In genomic region chr6:134173936-134174789, GRCh38 we compare ENCODE assay signal across 2 cellular contexts.
A peak's percentile ranks its signal among the peaks of the same experiment; 100 is the strongest.
TF ChIP-seq lines count a peak whose summit lies in the region.

No MANE protein-coding gene starts in this region.

TF ChIP-seq in HEK293, 187 proteins besides CTCF, POLR2A, EP300 and RAD21 (continued from another document):
- TF ChIP-seq ZNF639 (tag by site-specific recombination; IDR thresholded peaks at IDR 0.05) (peak; percentile 43; the same call in 1 of the 2 replicates), ZNF404 (tag by site-specific recombination; IDR thresholded peaks at IDR 0.05) (0 out of 2 replicates have a peak, but pooled peaks have one; percentile 7), ZNF704 (tag by site-specific recombination; IDR thresholded peaks at IDR 0.05) (no peak), PRDM1 (tag by site-specific recombination; IDR thresholded peaks at IDR 0.05) (peak; percentile 39; the same call in 1 of the 2 replicates), ZNF184 (tag by site-specific recombination; IDR thresholded peaks at IDR 0.05) (no peak), MZF1 (tag by site-specific recombination; IDR thresholded peaks at IDR 0.05; ENCODE audit: borderline replicate concordance) (peak; percentile 16; the same call in 1 of the 2 replicates), ZNF600 (tag by site-specific recombination; IDR thresholded peaks at IDR 0.05) (peak; percentile 50; the same call in 1 of the 2 replicates), ZNF335 (tag by site-specific recombination; conservative IDR thresholded peaks at IDR 0.05) (peak; percentile 68), ZNF629 (tag by site-specific recombination; IDR thresholded peaks at IDR 0.05) (no peak), ZNF2 (tag by site-specific recombination; IDR thresholded peaks at IDR 0.05) (0 out of 2 replicates have a peak, but pooled peaks have one; percentile 59), ZNF157 (tag by site-specific recombination; IDR thresholded peaks at IDR 0.05) (no peak), ZNF391 (tag by site-specific recombination; IDR thresholded peaks at IDR 0.05; ENCODE audit: borderline replicate concordance, low read depth) (0 out of 2 replicates have a peak, but pooled peaks have one; percentile 45), HOXC10 (CRISPR knock-in tag; IDR thresholded peaks at IDR 0.05) (no peak), ZNF24 (tag by site-specific recombination; IDR thresholded peaks at IDR 0.05) (0 out of 2 replicates have a peak, but pooled peaks have one; percentile 13), ZSCAN30 (tag by site-specific recombination; IDR thresholded peaks at IDR 0.05) (peak; percentile 64), ZNF366 (tag by site-specific recombination; conservative IDR thresholded peaks at IDR 0.05) (0 out of 2 replicates have a peak, but pooled peaks have one; percentile 25), ZNF658 (tag by site-specific recombination; IDR thresholded peaks at IDR 0.05) (no peak), ZNF654 (tag by site-specific recombination; IDR thresholded peaks at IDR 0.05; ENCODE audit: low read depth) (peak; percentile 93), ZNF777 (tag by site-specific recombination; IDR thresholded peaks at IDR 0.05; ENCODE audit: borderline replicate concordance) (0 out of 2 replicates have a peak, but pooled peaks have one; percentile 24)
- TF ChIP-seq, protein P1, sequence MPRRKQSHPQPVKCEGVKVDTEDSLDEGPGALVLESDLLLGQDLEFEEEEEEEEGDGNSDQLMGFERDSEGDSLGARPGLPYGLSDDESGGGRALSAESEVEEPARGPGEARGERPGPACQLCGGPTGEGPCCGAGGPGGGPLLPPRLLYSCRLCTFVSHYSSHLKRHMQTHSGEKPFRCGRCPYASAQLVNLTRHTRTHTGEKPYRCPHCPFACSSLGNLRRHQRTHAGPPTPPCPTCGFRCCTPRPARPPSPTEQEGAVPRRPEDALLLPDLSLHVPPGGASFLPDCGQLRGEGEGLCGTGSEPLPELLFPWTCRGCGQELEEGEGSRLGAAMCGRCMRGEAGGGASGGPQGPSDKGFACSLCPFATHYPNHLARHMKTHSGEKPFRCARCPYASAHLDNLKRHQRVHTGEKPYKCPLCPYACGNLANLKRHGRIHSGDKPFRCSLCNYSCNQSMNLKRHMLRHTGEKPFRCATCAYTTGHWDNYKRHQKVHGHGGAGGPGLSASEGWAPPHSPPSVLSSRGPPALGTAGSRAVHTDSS (tag by site-specific recombination; IDR thresholded peaks at IDR 0.05), result peak; percentile 60
- TF ChIP-seq, protein P2, sequence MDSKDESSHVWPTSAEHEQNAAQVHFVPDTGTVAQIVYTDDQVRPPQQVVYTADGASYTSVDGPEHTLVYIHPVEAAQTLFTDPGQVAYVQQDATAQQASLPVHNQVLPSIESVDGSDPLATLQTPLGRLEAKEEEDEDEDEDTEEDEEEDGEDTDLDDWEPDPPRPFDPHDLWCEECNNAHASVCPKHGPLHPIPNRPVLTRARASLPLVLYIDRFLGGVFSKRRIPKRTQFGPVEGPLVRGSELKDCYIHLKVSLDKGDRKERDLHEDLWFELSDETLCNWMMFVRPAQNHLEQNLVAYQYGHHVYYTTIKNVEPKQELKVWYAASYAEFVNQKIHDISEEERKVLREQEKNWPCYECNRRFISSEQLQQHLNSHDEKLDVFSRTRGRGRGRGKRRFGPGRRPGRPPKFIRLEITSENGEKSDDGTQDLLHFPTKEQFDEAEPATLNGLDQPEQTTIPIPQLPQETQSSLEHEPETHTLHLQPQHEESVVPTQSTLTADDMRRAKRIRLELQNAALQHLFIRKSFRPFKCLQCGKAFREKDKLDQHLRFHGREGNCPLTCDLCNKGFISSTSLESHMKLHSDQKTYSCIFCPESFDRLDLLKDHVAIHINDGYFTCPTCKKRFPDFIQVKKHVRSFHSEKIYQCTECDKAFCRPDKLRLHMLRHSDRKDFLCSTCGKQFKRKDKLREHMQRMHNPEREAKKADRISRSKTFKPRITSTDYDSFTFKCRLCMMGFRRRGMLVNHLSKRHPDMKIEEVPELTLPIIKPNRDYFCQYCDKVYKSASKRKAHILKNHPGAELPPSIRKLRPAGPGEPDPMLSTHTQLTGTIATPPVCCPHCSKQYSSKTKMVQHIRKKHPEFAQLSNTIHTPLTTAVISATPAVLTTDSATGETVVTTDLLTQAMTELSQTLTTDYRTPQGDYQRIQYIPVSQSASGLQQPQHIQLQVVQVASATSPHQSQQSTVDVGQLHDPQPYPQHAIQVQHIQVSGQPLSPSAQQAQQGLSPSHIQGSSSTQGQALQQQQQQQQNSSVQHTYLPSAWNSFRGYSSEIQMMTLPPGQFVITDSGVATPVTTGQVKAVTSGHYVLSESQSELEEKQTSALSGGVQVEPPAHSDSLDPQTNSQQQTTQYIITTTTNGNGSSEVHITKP (tag by site-specific recombination; IDR thresholded peaks at IDR 0.05), result 0 out of 2 replicates have a peak, but pooled peaks have one; percentile 36

TF ChIP-seq in GM12878, 131 proteins besides CTCF, POLR2A, EP300 and RAD21 (continued from another document):
- TF ChIP-seq, protein P3, sequence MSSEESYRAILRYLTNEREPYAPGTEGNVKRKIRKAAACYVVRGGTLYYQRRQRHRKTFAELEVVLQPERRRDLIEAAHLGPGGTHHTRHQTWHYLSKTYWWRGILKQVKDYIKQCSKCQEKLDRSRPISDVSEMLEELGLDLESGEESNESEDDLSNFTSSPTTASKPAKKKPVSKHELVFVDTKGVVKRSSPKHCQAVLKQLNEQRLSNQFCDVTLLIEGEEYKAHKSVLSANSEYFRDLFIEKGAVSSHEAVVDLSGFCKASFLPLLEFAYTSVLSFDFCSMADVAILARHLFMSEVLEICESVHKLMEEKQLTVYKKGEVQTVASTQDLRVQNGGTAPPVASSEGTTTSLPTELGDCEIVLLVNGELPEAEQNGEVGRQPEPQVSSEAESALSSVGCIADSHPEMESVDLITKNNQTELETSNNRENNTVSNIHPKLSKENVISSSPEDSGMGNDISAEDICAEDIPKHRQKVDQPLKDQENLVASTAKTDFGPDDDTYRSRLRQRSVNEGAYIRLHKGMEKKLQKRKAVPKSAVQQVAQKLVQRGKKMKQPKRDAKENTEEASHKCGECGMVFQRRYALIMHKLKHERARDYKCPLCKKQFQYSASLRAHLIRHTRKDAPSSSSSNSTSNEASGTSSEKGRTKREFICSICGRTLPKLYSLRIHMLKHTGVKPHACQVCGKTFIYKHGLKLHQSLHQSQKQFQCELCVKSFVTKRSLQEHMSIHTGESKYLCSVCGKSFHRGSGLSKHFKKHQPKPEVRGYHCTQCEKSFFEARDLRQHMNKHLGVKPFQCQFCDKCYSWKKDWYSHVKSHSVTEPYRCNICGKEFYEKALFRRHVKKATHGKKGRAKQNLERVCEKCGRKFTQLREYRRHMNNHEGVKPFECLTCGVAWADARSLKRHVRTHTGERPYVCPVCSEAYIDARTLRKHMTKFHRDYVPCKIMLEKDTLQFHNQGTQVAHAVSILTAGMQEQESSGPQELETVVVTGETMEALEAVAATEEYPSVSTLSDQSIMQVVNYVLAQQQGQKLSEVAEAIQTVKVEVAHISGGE (CRISPR knock-in tag; IDR thresholded peaks at IDR 0.05), result no peak
- TF ChIP-seq WRNIP1 (IDR thresholded peaks at IDR 0.05; ENCODE audit: borderline replicate concordance, low read depth, low read length), result no peak
- no peak for TF ChIP-seq HCFC1 (IDR thresholded peaks at IDR 0.05; ENCODE audit: low read length)
- 0 out of 2 replicates have a peak, but pooled peaks have one; percentile 36 for TF ChIP-seq SIN3A (IDR thresholded peaks at IDR 0.05; ENCODE audit: low read depth, low read length)
- no peak for TF ChIP-seq NKRF (conservative IDR thresholded peaks at IDR 0.05)
- TF ChIP-seq, protein P4, sequence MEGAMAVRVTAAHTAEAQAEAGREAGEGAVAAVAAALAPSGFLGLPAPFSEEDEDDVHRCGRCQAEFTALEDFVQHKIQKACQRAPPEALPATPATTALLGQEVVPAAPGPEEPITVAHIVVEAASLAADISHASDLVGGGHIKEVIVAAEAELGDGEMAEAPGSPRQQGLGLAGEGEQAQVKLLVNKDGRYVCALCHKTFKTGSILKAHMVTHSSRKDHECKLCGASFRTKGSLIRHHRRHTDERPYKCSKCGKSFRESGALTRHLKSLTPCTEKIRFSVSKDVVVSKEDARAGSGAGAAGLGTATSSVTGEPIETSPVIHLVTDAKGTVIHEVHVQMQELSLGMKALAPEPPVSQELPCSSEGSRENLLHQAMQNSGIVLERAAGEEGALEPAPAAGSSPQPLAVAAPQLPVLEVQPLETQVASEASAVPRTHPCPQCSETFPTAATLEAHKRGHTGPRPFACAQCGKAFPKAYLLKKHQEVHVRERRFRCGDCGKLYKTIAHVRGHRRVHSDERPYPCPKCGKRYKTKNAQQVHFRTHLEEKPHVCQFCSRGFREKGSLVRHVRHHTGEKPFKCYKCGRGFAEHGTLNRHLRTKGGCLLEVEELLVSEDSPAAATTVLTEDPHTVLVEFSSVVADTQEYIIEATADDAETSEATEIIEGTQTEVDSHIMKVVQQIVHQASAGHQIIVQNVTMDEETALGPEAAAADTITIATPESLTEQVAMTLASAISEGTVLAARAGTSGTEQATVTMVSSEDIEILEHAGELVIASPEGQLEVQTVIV (IDR thresholded peaks at IDR 0.05; ENCODE audit: borderline replicate concordance, partially characterized antibody), result no peak
- TF ChIP-seq ZSCAN29 (IDR thresholded peaks at IDR 0.05), result peak; percentile 100
- TF ChIP-seq, protein P5, sequence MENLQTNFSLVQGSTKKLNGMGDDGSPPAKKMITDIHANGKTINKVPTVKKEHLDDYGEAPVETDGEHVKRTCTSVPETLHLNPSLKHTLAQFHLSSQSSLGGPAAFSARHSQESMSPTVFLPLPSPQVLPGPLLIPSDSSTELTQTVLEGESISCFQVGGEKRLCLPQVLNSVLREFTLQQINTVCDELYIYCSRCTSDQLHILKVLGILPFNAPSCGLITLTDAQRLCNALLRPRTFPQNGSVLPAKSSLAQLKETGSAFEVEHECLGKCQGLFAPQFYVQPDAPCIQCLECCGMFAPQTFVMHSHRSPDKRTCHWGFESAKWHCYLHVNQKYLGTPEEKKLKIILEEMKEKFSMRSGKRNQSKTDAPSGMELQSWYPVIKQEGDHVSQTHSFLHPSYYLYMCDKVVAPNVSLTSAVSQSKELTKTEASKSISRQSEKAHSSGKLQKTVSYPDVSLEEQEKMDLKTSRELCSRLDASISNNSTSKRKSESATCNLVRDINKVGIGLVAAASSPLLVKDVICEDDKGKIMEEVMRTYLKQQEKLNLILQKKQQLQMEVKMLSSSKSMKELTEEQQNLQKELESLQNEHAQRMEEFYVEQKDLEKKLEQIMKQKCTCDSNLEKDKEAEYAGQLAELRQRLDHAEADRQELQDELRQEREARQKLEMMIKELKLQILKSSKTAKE (IDR thresholded peaks at IDR 0.05; ENCODE audit: low read depth, poor library complexity, severe bottlenecking), result peak; percentile 46
- TF ChIP-seq TBL1XR1 (IDR thresholded peaks at IDR 0.05; ENCODE audit: low read depth, low read length), result peak; percentile 27; the same call in 1 of the 2 replicates
- TF ChIP-seq NRF1 (conservative IDR thresholded peaks at IDR 0.05; ENCODE audit: low read depth, low read length), result no peak
- TF ChIP-seq ZNF592 (IDR thresholded peaks at IDR 0.05), result peak; percentile 54; the same call in 1 of the 2 replicates
- TF ChIP-seq, protein P6, sequence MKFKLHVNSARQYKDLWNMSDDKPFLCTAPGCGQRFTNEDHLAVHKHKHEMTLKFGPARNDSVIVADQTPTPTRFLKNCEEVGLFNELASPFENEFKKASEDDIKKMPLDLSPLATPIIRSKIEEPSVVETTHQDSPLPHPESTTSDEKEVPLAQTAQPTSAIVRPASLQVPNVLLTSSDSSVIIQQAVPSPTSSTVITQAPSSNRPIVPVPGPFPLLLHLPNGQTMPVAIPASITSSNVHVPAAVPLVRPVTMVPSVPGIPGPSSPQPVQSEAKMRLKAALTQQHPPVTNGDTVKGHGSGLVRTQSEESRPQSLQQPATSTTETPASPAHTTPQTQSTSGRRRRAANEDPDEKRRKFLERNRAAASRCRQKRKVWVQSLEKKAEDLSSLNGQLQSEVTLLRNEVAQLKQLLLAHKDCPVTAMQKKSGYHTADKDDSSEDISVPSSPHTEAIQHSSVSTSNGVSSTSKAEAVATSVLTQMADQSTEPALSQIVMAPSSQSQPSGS (IDR thresholded peaks at IDR 0.05; ENCODE audit: low read length), result no peak
- TF ChIP-seq CHD1 (IDR thresholded peaks at IDR 0.05; ENCODE audit: low read depth, low read length), result no peak
- TF ChIP-seq HDAC2 (IDR thresholded peaks at IDR 0.05), result no peak
- TF ChIP-seq SMC3 (IDR thresholded peaks at IDR 0.05; ENCODE audit: borderline replicate concordance, low read length), result peak; percentile 96
